Comparison of ENCODE assay signal across 16 cellular contexts in the genomic region with DNA sequence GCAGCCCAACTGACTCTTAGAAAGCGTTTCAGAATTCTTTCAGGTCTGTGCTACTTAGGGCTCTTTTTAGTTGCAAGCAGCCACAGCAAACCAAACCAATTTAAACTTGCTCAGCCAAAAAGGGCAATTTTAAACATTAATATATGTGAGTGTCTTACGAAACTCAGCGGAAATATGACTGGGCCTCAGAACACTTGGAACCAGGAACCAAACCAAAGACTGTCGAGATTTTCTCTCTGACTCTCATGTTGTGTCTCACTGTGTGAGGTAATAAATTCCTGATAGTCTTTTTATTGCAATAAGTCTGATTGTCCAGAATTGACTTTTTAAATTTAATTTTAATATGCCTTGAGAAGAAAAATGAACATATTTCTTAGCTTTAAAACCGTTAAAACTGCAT.
"Had no signal": no experiment of that assay in that cellular context is flagged by ENCODE, and none has a peak within 500 bp of the region (broad histone marks: within the 10 kb centered on the region; RNA-seq: fewer than 3 reads in every experiment).

No MANE protein-coding gene starts in this region.

- H3K27me3 Mint-ChIP-seq: activated naive CD4-positive, alpha-beta T cell treated with anti-CD3 and anti-CD28 coated beads, Interleukin-2, amount 50 U/mL, for 24 hours had no signal

- H3K27ac Mint-ChIP-seq: nephron progenitor cell had no signal

- H3K4me3 ChIP-seq: esophagus muscularis mucosa, heart left ventricle, left lung, mucosa of descending colon, ovary, suprapubic skin, upper lobe of right lung had no signal

- H3K9me3 ChIP-seq: ovary had no signal

- DNase-seq: activated CD4-positive, alpha-beta T cell treated with anti-CD3 and anti-CD28 coated beads, Interleukin-2, amount 50 U/mL, for 4 hours; activated effector memory CD4-positive, alpha-beta T cell treated with Interleukin-2 at 50 U/mL for 16 hours; activated T-cell treated with anti-CD3 and anti-CD28 coated beads, Interleukin-2, amount 50 U/mL, for 1 hour; brain microvascular endothelial cell; dermis blood vessel endothelial cell; heart left ventricle; left lung; mucosa of descending colon; nephron progenitor cell; ovary; stimulated activated CD4-positive, alpha-beta T cell treated with anti-CD3 and anti-CD28 coated beads, Interleukin-2, amount 100 ng/mL, for 48 hours; stimulated activated naive CD8-positive, alpha-beta T cell treated with anti-CD3 and anti-CD28 coated beads, Interleukin-15, Interleukin-2, amounts not matched to agents 100 U/mL and 50 U/mL, for 24 hours; upper lobe of right lung had no signal

- H3K36me3 ChIP-seq: brain microvascular endothelial cell, esophagus muscularis mucosa, heart left ventricle, left lung, ovary, suprapubic skin, upper lobe of right lung had no signal

- H3K4me3 Mint-ChIP-seq: activated naive CD4-positive, alpha-beta T cell treated with anti-CD3 and anti-CD28 coated beads, Interleukin-2, amount 50 U/mL, for 24 hours; nephron progenitor cell had no signal

- H3K27me3 ChIP-seq: ovary had no signal

- H3K4me1 ChIP-seq: esophagus muscularis mucosa, suprapubic skin, upper lobe of right lung had no signal

- H3K27ac ChIP-seq: brain microvascular endothelial cell, esophagus muscularis mucosa, ovary, suprapubic skin, upper lobe of right lung had no signal

- ATAC-seq: heart left ventricle; left lung; mucosa of descending colon; stimulated activated naive CD8-positive, alpha-beta T cell treated with anti-CD3 and anti-CD28 coated beads, Interleukin-15, Interleukin-2, amounts not matched to agents 100 U/mL and 50 U/mL, for 24 hours; upper lobe of right lung had no signal
